13 cellular contexts compared by ENCODE assay signal in the genomic region with DNA sequence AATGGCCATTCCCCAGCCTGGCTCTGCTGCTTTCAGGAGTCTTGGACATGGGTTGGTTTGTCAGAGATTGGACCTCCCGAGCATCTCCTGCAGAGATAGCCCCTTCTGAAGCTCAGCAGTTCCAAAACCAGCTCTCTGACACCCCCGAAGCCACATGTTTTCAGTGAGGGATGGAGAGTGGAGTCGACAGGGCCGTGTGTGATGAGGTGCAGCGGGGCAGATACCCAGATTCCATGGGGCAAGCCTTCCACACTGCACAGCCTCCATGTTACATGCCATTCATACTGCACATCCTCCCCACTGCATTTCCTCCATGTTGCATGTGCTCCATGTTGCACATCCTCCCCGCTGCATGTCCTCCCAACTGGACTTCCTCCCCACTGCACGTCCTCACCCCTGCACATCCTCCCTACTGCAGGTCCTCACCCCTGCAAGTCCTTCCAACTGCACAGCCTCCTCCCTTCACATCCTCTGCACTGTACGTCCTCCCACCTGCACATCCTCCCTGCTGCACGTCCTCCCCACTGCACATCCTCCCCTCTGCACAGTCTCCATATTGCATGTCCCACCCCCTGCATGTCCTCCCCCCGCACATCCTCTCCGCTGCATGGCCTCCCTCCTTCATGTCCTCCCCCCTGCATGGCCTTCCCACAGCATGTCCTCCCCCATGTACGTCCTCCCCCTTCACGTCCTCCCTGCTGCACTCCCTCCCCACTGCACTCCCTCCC.
DNase-seq lines count a peak whose midpoint lies in the region; TF ChIP-seq lines count a peak whose summit lies in the region.
"Had no signal": no experiment of that assay in that cellular context is flagged by ENCODE, and none has a peak within 500 bp of the region (broad histone marks: within the 10 kb centered on the region; RNA-seq: fewer than 3 reads in every experiment).

No MANE protein-coding gene starts in this region.

- no peak overlapping the region for H3K18ac ChIP-seq in mesendoderm (ENCODE audit: low read length)

- H3K9me3 ChIP-seq in vagina: no peaks in the 10 kb centered on the region
- H3K9me3 ChIP-seq in CD8-positive, alpha-beta memory T cell (ENCODE audit: low read length): no peaks in the 10 kb centered on the region
- H3K9me3 ChIP-seq in esophagus squamous epithelium: no peaks in the 10 kb centered on the region

- H3K36me3 ChIP-seq in vagina: no peaks in the 10 kb centered on the region
- H3K36me3 ChIP-seq in CD8-positive, alpha-beta memory T cell (ENCODE audit: insufficient read depth, low read length): no peaks in the 10 kb centered on the region
- H3K36me3 ChIP-seq in mesendoderm (ENCODE audit: control insufficient read depth, insufficient read depth, low read length): no peaks in the 10 kb centered on the region
- H3K36me3 ChIP-seq in esophagus squamous epithelium: no peaks in the 10 kb centered on the region

- H4K5ac ChIP-seq in mesendoderm (ENCODE audit: low read length): no peak overlapping the region

- WGBS in mesendoderm (ENCODE audit: extremely low coverage, insufficient coverage, low lambda C conversion rate): no CpG with 5 or more reads among the region's 13 CpGs
- WGBS in esophagus squamous epithelium, 2 donors: 74 to 77% methylated on average over 8 to 13 of the region's 13 CpGs

- H4K8ac ChIP-seq in mesendoderm (ENCODE audit: low read depth, low read length): no peak overlapping the region

- no peaks in the 10 kb centered on the region for H3K4me1 Mint-ChIP-seq in osteocyte (ENCODE audit: unreplicated experiment)
- H3K4me1 Mint-ChIP-seq in CD8-positive, alpha-beta memory T cell: no peaks in the 10 kb centered on the region

- no peak for DNase-seq in dorsolateral prefrontal cortex
- peak; percentile 67 for DNase-seq in osteocyte (ENCODE audit: extremely low spot score, unreplicated experiment)
- DNase-seq in vagina (ENCODE audit: extremely low spot score in 2 of 2): peak; percentile 54 to 94
- no peak for DNase-seq in CD8-positive, alpha-beta memory T cell
- DNase-seq in mesendoderm: no peak
- DNase-seq in esophagus squamous epithelium (lab: John Stamatoyannopoulos, UW): no peak
- DNase-seq: ACHN; CD4-positive, alpha-beta T cell; HFFc6; Karpas-422 had no signal

- no peak overlapping the region for H3K9ac ChIP-seq in mesendoderm (ENCODE audit: low read length)
- H3K9ac ChIP-seq: GM23248 had no signal

- peaks cover 1% of the 10 kb centered on the region for H3K79me1 ChIP-seq in mesendoderm (ENCODE audit: low read length)

- no peak overlapping the region for H3K4me2 ChIP-seq in mesendoderm (ENCODE audit: low read length)

- TF ChIP-seq CTCF in dorsolateral prefrontal cortex (IDR thresholded peaks at IDR 0.05 in 54 of 56, conservative IDR thresholded peaks at IDR 0.05 in 2 of 56; ENCODE audit: low read depth in 1 of 56, partially characterized antibody in 56 of 56) (no peak), osteocyte (IDR thresholded peaks at IDR 0.05) (no peak), vagina (IDR thresholded peaks at IDR 0.05) (no peak), esophagus squamous epithelium (IDR thresholded peaks at IDR 0.05) (no peak)

- TF ChIP-seq POLR2A in vagina (IDR thresholded peaks at IDR 0.05): no peak
- no peak for TF ChIP-seq POLR2A in esophagus squamous epithelium (IDR thresholded peaks at IDR 0.05)

- no peak overlapping the region for H2AK5ac ChIP-seq in mesendoderm (ENCODE audit: low read length)

- H3K4me1 ChIP-seq in vagina: no peaks in the 10 kb centered on the region
- H3K4me1 ChIP-seq in CD8-positive, alpha-beta memory T cell (ENCODE audit: insufficient read depth, low read length): no peaks in the 10 kb centered on the region
- no peaks in the 10 kb centered on the region for H3K4me1 ChIP-seq in mesendoderm (ENCODE audit: control insufficient read depth, low read depth, low read length)
- H3K4me1 ChIP-seq in esophagus squamous epithelium: no peaks in the 10 kb centered on the region

- H3K36me3 Mint-ChIP-seq in osteocyte (ENCODE audit: unreplicated experiment): no peaks in the 10 kb centered on the region
- H3K36me3 Mint-ChIP-seq in CD8-positive, alpha-beta memory T cell: no peaks in the 10 kb centered on the region

- no peak overlapping the region for H3K27ac Mint-ChIP-seq in osteocyte (ENCODE audit: unreplicated experiment)
- H3K27ac Mint-ChIP-seq in CD8-positive, alpha-beta memory T cell: no peak overlapping the region
- H3K27ac Mint-ChIP-seq: CD4-positive, alpha-beta T cell; HFFc6 had no signal

- intact Hi-C loops in dorsolateral prefrontal cortex (cut with DNase I): loop anchor here in 1 of 2 donors (10.0 kb wide), 3 partner anchors 107 to 1023 kb away; no protein-coding TSS in a partner anchor
- intact Hi-C loops in vagina (cut with DNase I): no loop called here
- intact Hi-C loops in esophagus squamous epithelium (cut with DNase I): no loop called here

- H3K4me3 Mint-ChIP-seq in osteocyte (ENCODE audit: unreplicated experiment): no peak overlapping the region
- no peak overlapping the region for H3K4me3 Mint-ChIP-seq in CD8-positive, alpha-beta memory T cell
- H3K4me3 Mint-ChIP-seq: CD4-positive, alpha-beta T cell; HFFc6 had no signal

- peak overlapping the region; percentile 44 for H3K27ac ChIP-seq in angular gyrus (ENCODE audit: low read depth, low read length)
- peak overlapping the region in 42 of 59 donors; percentile 7 to 73 (median 56) for H3K27ac ChIP-seq in dorsolateral prefrontal cortex
- no peak overlapping the region for H3K27ac ChIP-seq in vagina
- H3K27ac ChIP-seq in CD8-positive, alpha-beta memory T cell (ENCODE audit: low read depth, low read length): no peak overlapping the region
- H3K27ac ChIP-seq in mesendoderm (ENCODE audit: low read depth, low read length): no peak overlapping the region
- no peak overlapping the region for H3K27ac ChIP-seq in esophagus squamous epithelium
- H3K27ac ChIP-seq: C4-2B, GM23248 had no signal

- no peak overlapping the region for H2BK120ac ChIP-seq in mesendoderm (ENCODE audit: low read depth, low read length)

- peaks cover 4% of the 10 kb centered on the region for H3K9me3 Mint-ChIP-seq in osteocyte (ENCODE audit: unreplicated experiment)
- H3K9me3 Mint-ChIP-seq in CD8-positive, alpha-beta memory T cell: no peaks in the 10 kb centered on the region
- H3K9me3 Mint-ChIP-seq: CD4-positive, alpha-beta T cell; HFFc6 had no signal

- H3K4me3 ChIP-seq in dorsolateral prefrontal cortex (no peak overlapping the region), vagina (no peak overlapping the region), mesendoderm (ENCODE audit: low read length) (no peak overlapping the region), esophagus squamous epithelium (no peak overlapping the region)
- H3K4me3 ChIP-seq in CD8-positive, alpha-beta memory T cell (ENCODE audit: low read length): no peak overlapping the region
- H3K4me3 ChIP-seq: GM23248 had no signal

- POLR2A ChIA-PET in CD8-positive, alpha-beta memory T cell (lab: Charles Lee): no interaction called here

- H3K79me2 ChIP-seq in mesendoderm (ENCODE audit: control insufficient read depth, insufficient read depth, low read length): no peaks in the 10 kb centered on the region

- H2BK5ac ChIP-seq in mesendoderm (ENCODE audit: low read length): no peak overlapping the region

- H3K27me3 ChIP-seq in dorsolateral prefrontal cortex (no peaks in the 10 kb centered on the region), vagina (no peaks in the 10 kb centered on the region), mesendoderm (ENCODE audit: insufficient read depth, low read length, poor library complexity) (no peaks in the 10 kb centered on the region), esophagus squamous epithelium (no peaks in the 10 kb centered on the region)
- no peaks in the 10 kb centered on the region for H3K27me3 ChIP-seq in CD8-positive, alpha-beta memory T cell (ENCODE audit: insufficient read depth, low read length, poor library complexity, severe bottlenecking)

- no peak overlapping the region for H3K56ac ChIP-seq in mesendoderm (ENCODE audit: low read length)

- H3K23ac ChIP-seq in mesendoderm (ENCODE audit: low read length): no peak overlapping the region

- no peak overlapping the region for H2BK15ac ChIP-seq in mesendoderm (replicated peaks; ENCODE audit: low read depth)

- no peaks in the 10 kb centered on the region for H3K27me3 Mint-ChIP-seq in osteocyte (ENCODE audit: unreplicated experiment)
- H3K27me3 Mint-ChIP-seq in CD8-positive, alpha-beta memory T cell: peaks cover 0 to 2% of the 10 kb centered on the region in 2 donors
- H3K27me3 Mint-ChIP-seq: CD4-positive, alpha-beta T cell had no signal

- no peak overlapping the region for H3K4ac ChIP-seq in mesendoderm (ENCODE audit: low read depth, low read length)

- CTCF ChIA-PET in CD8-positive, alpha-beta memory T cell (lab: Charles Lee): no interaction called here

Comparison
In these comparisons a context has a peak if more than half of its experiments do, and no peak if none do; other contexts are left out.
1. H3K27ac ChIP-seq: peak in angular gyrus (single experiment) and dorsolateral prefrontal cortex (42 of 59); none in vagina (single experiment), CD8-positive, alpha-beta memory T cell (single experiment), mesendoderm (single experiment) and esophagus squamous epithelium (0 of 4).
2. DNase-seq: peak in osteocyte (single experiment) and vagina (2 of 2); none in dorsolateral prefrontal cortex (0 of 10), CD8-positive, alpha-beta memory T cell (0 of 5), mesendoderm (single experiment) and esophagus squamous epithelium (single experiment).